Comparison of ENCODE assay signal across 10 cellular contexts in the genomic region with DNA sequence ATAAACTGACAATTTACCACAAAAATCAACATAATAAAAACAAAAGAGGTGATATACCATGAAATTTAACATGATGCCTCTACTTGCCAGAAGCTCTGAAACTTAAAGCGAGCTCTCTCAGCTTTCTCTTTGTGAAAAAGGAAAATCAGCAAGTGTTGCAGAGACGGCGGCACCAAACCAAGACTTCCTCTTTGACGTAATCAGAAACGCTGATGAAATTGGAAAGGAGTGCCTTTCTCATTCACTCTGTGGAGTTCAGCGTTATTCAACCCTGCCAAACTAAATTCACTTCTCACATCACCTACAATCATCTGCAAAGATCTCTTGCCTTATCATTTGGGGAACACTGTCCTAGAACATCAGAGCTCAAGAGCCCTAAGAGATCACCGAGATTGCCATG. TPM values are rescaled to one million over a fixed set of nuclear protein-coding genes. Genes with fewer than 3 reads are reported as not detected.
DNase-seq lines count a peak whose midpoint lies in the region; ATAC-seq and TF ChIP-seq lines count a peak whose summit lies in the region.
"Had no signal": no experiment of that assay in that cellular context is flagged by ENCODE, and none has a peak within 500 bp of the region (broad histone marks: within the 10 kb centered on the region; RNA-seq: fewer than 3 reads in every experiment).

No MANE protein-coding gene starts in this region.

- TF ChIP-seq CTCF in adrenal gland (IDR thresholded peaks at IDR 0.05) = no peak

- no peak overlapping the region for H3K27ac ChIP-seq in CD4-positive, CD25-positive, alpha-beta regulatory T cell (ENCODE audit: insufficient read depth, low read length, poor library complexity, severe bottlenecking)
- H3K27ac ChIP-seq in adrenal gland = no peak overlapping the region

- peaks cover 95% of the 10 kb centered on the region for H3K36me3 ChIP-seq in CD4-positive, CD25-positive, alpha-beta regulatory T cell (ENCODE audit: control insufficient read depth, insufficient read depth, low read length)
- H3K36me3 ChIP-seq in adrenal gland (replicated peaks in 1 of 2) = peaks cover 0 to 90% of the 10 kb centered on the region in 2 donors

- no peaks in the 10 kb centered on the region for H3K9me3 ChIP-seq in CD4-positive, CD25-positive, alpha-beta regulatory T cell (ENCODE audit: control insufficient read depth in 2 of 2, low read length in 2 of 2)
- no peaks in the 10 kb centered on the region for H3K9me3 ChIP-seq in adrenal gland (replicated peaks in 1 of 3)
- H3K9me3 ChIP-seq: Caco-2 had no signal

- H3K36me3 Mint-ChIP-seq in CD4-positive, CD25-positive, alpha-beta regulatory T cell = peaks cover 56% of the 10 kb centered on the region
- peaks cover 12 to 69% (median 29%) of the 10 kb centered on the region in 3 donors for H3K36me3 Mint-ChIP-seq in immature natural killer cell

- no peak for TF ChIP-seq POLR2A in adrenal gland (IDR thresholded peaks at IDR 0.05)

- H3K27me3 ChIP-seq in CD4-positive, CD25-positive, alpha-beta regulatory T cell (ENCODE audit: control insufficient read depth, insufficient read depth, low read length) = no peaks in the 10 kb centered on the region
- H3K27me3 ChIP-seq in adrenal gland = no peaks in the 10 kb centered on the region

- H3K4me1 ChIP-seq in CD4-positive, CD25-positive, alpha-beta regulatory T cell (ENCODE audit: control insufficient read depth, insufficient read depth, low read length, poor library complexity, severe bottlenecking) = peaks cover 10% of the 10 kb centered on the region
- H3K4me1 ChIP-seq in adrenal gland (replicated peaks in 1 of 2) = peaks cover 0 to 8% of the 10 kb centered on the region in 2 donors

- H3K4me3 Mint-ChIP-seq in CD4-positive, CD25-positive, alpha-beta regulatory T cell = peak overlapping the region in 2 of 4 donors; percentile 36 to 53
- H3K4me3 Mint-ChIP-seq in immature natural killer cell = no peak overlapping the region

- ATAC-seq in CD4-positive, CD25-positive, alpha-beta regulatory T cell (ENCODE audit: low read depth in 2 of 2) = peak in 1 of 2 donors; percentile 23
- peak; percentile 32 for ATAC-seq in GM19351 (IDR thresholded peaks at IDR 0.05; ENCODE audit: unreplicated experiment)

- no peaks in the 10 kb centered on the region for H3K27me3 Mint-ChIP-seq in CD4-positive, CD25-positive, alpha-beta regulatory T cell
- peaks cover 3 to 7% (median 5%) of the 10 kb centered on the region in 3 donors for H3K27me3 Mint-ChIP-seq in immature natural killer cell (ENCODE audit: low read depth in 3 of 3)
- H3K27me3 Mint-ChIP-seq: progenitor cell of endocrine pancreas had no signal

- peak overlapping the region; percentile 22 to 53 (median 33) for H3K27ac Mint-ChIP-seq in CD4-positive, CD25-positive, alpha-beta regulatory T cell
- peak overlapping the region in 5 of 6 donors; percentile 21 to 75 (median 70) for H3K27ac Mint-ChIP-seq in immature natural killer cell
- H3K27ac Mint-ChIP-seq: progenitor cell of endocrine pancreas had no signal

- 63 to 73% (median 66%) methylated on average over 7 of the region's 7 CpGs for WGBS in adrenal gland, 4 donors

- H3K9me3 Mint-ChIP-seq in CD4-positive, CD25-positive, alpha-beta regulatory T cell = no peaks in the 10 kb centered on the region
- H3K9me3 Mint-ChIP-seq in immature natural killer cell = no peaks in the 10 kb centered on the region

- intact Hi-C loops in adrenal gland (cut with DNase I) = loop anchor here (5.0 to 10.0 kb wide), 2 partner anchors 37 to 109 kb away; no protein-coding TSS in a partner anchor

- H3K4me1 Mint-ChIP-seq in CD4-positive, CD25-positive, alpha-beta regulatory T cell = peaks cover 15 to 38% (median 23%) of the 10 kb centered on the region in 4 donors
- H3K4me1 Mint-ChIP-seq in immature natural killer cell = peaks cover 17 to 30% of the 10 kb centered on the region in 2 donors

- peak in 1 of 3 donors; percentile 37 for DNase-seq in CD4-positive, CD25-positive, alpha-beta regulatory T cell
- DNase-seq in SIG-M5 treated with dmso at 0.1 percent for 504 hours (lab: John Stamatoyannopoulos, UW; ENCODE audit: unreplicated experiment) = peak; percentile 44
- no peak for DNase-seq in immature natural killer cell
- no peak for DNase-seq in GM03348 (ENCODE audit: low spot score)
- DNase-seq in NCI-H2171 (lab: John Stamatoyannopoulos, UW) = no peak
- DNase-seq in NCI-H69 (lab: John Stamatoyannopoulos, UW) = no peak
- no peak for DNase-seq in adrenal gland

- H3K4me3 ChIP-seq in CD4-positive, CD25-positive, alpha-beta regulatory T cell (ENCODE audit: low read depth, low read length) = no peak overlapping the region
- no peak overlapping the region for H3K4me3 ChIP-seq in adrenal gland

RNA-seq across cellular contexts. Expression of gene ANXA6, which starts 32.2 kb away (rescaled TPM):
- total RNA-seq in CD4-positive, CD25-positive, alpha-beta regulatory T cell = 364 TPM
- 100 to 1,000 TPM; 171 to 329 (median 244) TPM for polyA plus RNA-seq in CD4-positive, CD25-positive, alpha-beta regulatory T cell
- polyA plus RNA-seq in immature natural killer cell (100 to 1,000 TPM; 313 to 679 (median 395) TPM), adrenal gland (100 to 1,000 TPM; 115 to 176 (median 139) TPM)
- total RNA-seq in adrenal gland = 100 to 1,000 TPM; 144 to 382 (median 278) TPM

RNA-seq across cellular contexts. Expression of gene TNIP1, which starts 44.6 kb away (rescaled TPM):
- total RNA-seq in CD4-positive, CD25-positive, alpha-beta regulatory T cell = 259 TPM
- polyA plus RNA-seq in CD4-positive, CD25-positive, alpha-beta regulatory T cell = 10 to 100 TPM; 46.9 to 71.5 (median 59.8) TPM
- polyA plus RNA-seq in immature natural killer cell (10 to 100 TPM; 21.8 to 62.4 (median 40.2) TPM), adrenal gland (10 to 100 TPM; 42.2 to 85.1 (median 68.1) TPM)
- total RNA-seq in adrenal gland = 100 to 1,000 TPM in 6 of 8 donors, 10 to 100 TPM in 2; 36.6 to 129 (median 103) TPM
